Comparison of ENCODE assay signal across 22 cellular contexts in genomic region chr14:88877192-88877591, GRCh38.
"Had no signal": no experiment of that assay in that cellular context is flagged by ENCODE, and none has a peak within 500 bp of the region (broad histone marks: within the 10 kb centered on the region; RNA-seq: fewer than 3 reads in every experiment).

No MANE protein-coding gene starts in this region.

- H3K4me1 Mint-ChIP-seq: IgD-negative memory B cell had no signal

- H3K27me3 ChIP-seq: SJSA1 had no signal

- DNase-seq: Kasumi-1, MM.1S, NCI-H1092 treated with DMSO at 0.1 percent for 48 hours, NCI-H1436, NCI-H187, NCI-H2029, NCI-H2081 treated with DMSO at 0.1 percent for 48 hours, NCI-H2171, NCI-H345, NCI-H446 treated with DMSO at 0.1 percent for 48 hours, NCI-H510A treated with DMSO at 0.1 percent for 48 hours, NCI-H526, NCI-H748 treated with DMSO at 0.1 percent for 48 hours, OCI-M1, PC-9, Right ventricle myocardium superior, RPMI8226, SIG-M5 had no signal

- H3K27me3 Mint-ChIP-seq: IgD-negative memory B cell had no signal

- H3K9ac ChIP-seq: KMS-11 had no signal

- H3K9me3 ChIP-seq: SJSA1 had no signal

- H3K27ac Mint-ChIP-seq: IgD-negative memory B cell had no signal

- H2AFZ ChIP-seq: PC-9 had no signal

- H3K4me2 ChIP-seq: KMS-11, PC-9 had no signal

- H3K27ac ChIP-seq: KMS-11, PC-9, SJSA1 had no signal

- H3K4me3 Mint-ChIP-seq: IgD-negative memory B cell had no signal

- H3K4me3 ChIP-seq: K562, PC-9, SJSA1 had no signal

- H3K36me3 ChIP-seq: SJSA1 had no signal
